In genomic region chr2:122734756-122735155, GRCh38 we compare ENCODE assay signal across 19 cellular contexts.
DNase-seq lines count a peak whose midpoint lies in the region; ATAC-seq and TF ChIP-seq lines count a peak whose summit lies in the region.
"Had no signal": no experiment of that assay in that cellular context is flagged by ENCODE, and none has a peak within 500 bp of the region (broad histone marks: within the 10 kb centered on the region; RNA-seq: fewer than 3 reads in every experiment).

No MANE protein-coding gene starts in this region.

- TF ChIP-seq CTCF in WTC11 (IDR thresholded peaks at IDR 0.05): no peak
- no peak for TF ChIP-seq CTCF in fibroblast of villous mesenchyme (IDR thresholded peaks at IDR 0.05; ENCODE audit: insufficient read depth, low read depth, low read length)
- no peak for TF ChIP-seq CTCF in neural crest cell (conservative IDR thresholded peaks at IDR 0.05)
- TF ChIP-seq CTCF in colonic mucosa (IDR thresholded peaks at IDR 0.05): no peak

- no peaks in the 10 kb centered on the region for H3K4me1 ChIP-seq in colonic mucosa
- H3K4me1 ChIP-seq: sigmoid colon, suprapubic skin had no signal

- H3K4me3 ChIP-seq in fibroblast of villous mesenchyme (ENCODE audit: low read depth, low read length) (no peak overlapping the region), colonic mucosa (no peak overlapping the region)
- H3K4me3 ChIP-seq: GM12878, sigmoid colon, suprapubic skin had no signal

- POLR2A ChIA-PET in WTC11 (lab: Charles Lee): interaction anchor here (1.2 kb wide), 1 partner anchor 74 kb away, joined by 4 read pairs; no protein-coding TSS in a partner anchor

- intact Hi-C loops in colonic mucosa (cut with DNase I): no loop called here

- no peak overlapping the region for H3K9ac ChIP-seq in colonic mucosa (ENCODE audit: low read depth in 2 of 2, low read length in 2 of 2)

- H3K36me3 ChIP-seq in colonic mucosa: no peaks in the 10 kb centered on the region
- H3K36me3 ChIP-seq: sigmoid colon, suprapubic skin had no signal

- H3K4me1 Mint-ChIP-seq in WTC11: peaks cover 68% of the 10 kb centered on the region
- peaks cover 21% of the 10 kb centered on the region for H3K4me1 Mint-ChIP-seq in neural crest cell
- H3K4me1 Mint-ChIP-seq: memory B cell, T-cell had no signal

- H3K9me3 ChIP-seq in colonic mucosa: no peaks in the 10 kb centered on the region
- H3K9me3 ChIP-seq: sigmoid colon, suprapubic skin had no signal

- no peaks in the 10 kb centered on the region for H3K27me3 ChIP-seq in colonic mucosa
- H3K27me3 ChIP-seq: sigmoid colon, suprapubic skin had no signal

- DNase-seq in ELR (ENCODE audit: low read depth) (peak; percentile 56), WTC11 (ENCODE audit: low spot score) (peak; percentile 56), fibroblast of villous mesenchyme (ENCODE audit: low read depth) (peak; percentile 6), neural crest cell (ENCODE audit: low read depth, low spot score) (no peak), colonic mucosa (no peak), ecto neural progenitor cell (ENCODE audit: low spot score) (no peak)
- DNase-seq: activated CD8-positive, alpha-beta memory T cell treated with anti-CD3 and anti-CD28 coated beads for 24 hours; anterior cingulate cortex; NCI-H1436 treated with DMSO at 0.1 percent for 48 hours; sigmoid colon; stimulated activated CD4-positive, alpha-beta T cell treated with anti-CD3 and anti-CD28 coated beads, Interleukin-4, amount 100 ng/mL, for 1 hour; T-cell had no signal

- H3K27ac ChIP-seq in colonic mucosa: no peak overlapping the region
- H3K27ac ChIP-seq: sigmoid colon, suprapubic skin, VCaP had no signal

- CTCF ChIA-PET in WTC11 (lab: Charles Lee): no interaction called here

- H3K9me3 Mint-ChIP-seq in WTC11: peaks cover 28% of the 10 kb centered on the region
- H3K9me3 Mint-ChIP-seq in neural crest cell: peaks cover 6% of the 10 kb centered on the region

- ATAC-seq in WTC11 (peak; percentile 98), GM21447 (IDR thresholded peaks at IDR 0.05; ENCODE audit: unreplicated experiment) (no peak), HG03571 (IDR thresholded peaks at IDR 0.05; ENCODE audit: unreplicated experiment) (no peak)
- ATAC-seq: GM12878, T-cell had no signal

- H3K27ac Mint-ChIP-seq in WTC11: peak overlapping the region; percentile 97
- peak overlapping the region; percentile 78 for H3K27ac Mint-ChIP-seq in neural crest cell (ENCODE audit: unreplicated experiment)
- H3K27ac Mint-ChIP-seq: activated T-helper 2 cell treated with anti-CD3 and anti-CD28 coated beads, Interferon-gamma antibody, Interleukin-2, Interleukin-4, amounts not matched to agents 10 μg/mL and 5 μg/mL and 100 μg/mL, durations not matched to agents 14 hours and 24 hours and 36 hours; memory B cell; T-cell had no signal

- H3K36me3 Mint-ChIP-seq in WTC11: peaks cover 31% of the 10 kb centered on the region
- H3K36me3 Mint-ChIP-seq in neural crest cell (ENCODE audit: low read depth): peaks cover 2% of the 10 kb centered on the region
- H3K36me3 Mint-ChIP-seq: memory B cell, T-cell had no signal

- no peaks in the 10 kb centered on the region for H3K27me3 Mint-ChIP-seq in WTC11 (ENCODE audit: low read depth)
- no peaks in the 10 kb centered on the region for H3K27me3 Mint-ChIP-seq in neural crest cell (ENCODE audit: low read depth)
- H3K27me3 Mint-ChIP-seq: memory B cell, T-cell had no signal

- H3K4me3 Mint-ChIP-seq in WTC11: no peak overlapping the region
- H3K4me3 Mint-ChIP-seq in neural crest cell: no peak overlapping the region
- H3K4me3 Mint-ChIP-seq: memory B cell, T-cell had no signal

TF ChIP-seq in WTC11, 78 proteins besides CTCF, POLR2A, EP300 and RAD21:
- TF ChIP-seq SMAD3 (CRISPR knock-in tag; IDR thresholded peaks at IDR 0.05; ENCODE audit: borderline replicate concordance): 0 out of 2 replicates have a peak, but pooled peaks have one; percentile 25
- TF ChIP-seq MAX (CRISPR knock-in tag; IDR thresholded peaks at IDR 0.05): 0 out of 2 replicates have a peak, but pooled peaks have one; percentile 25
- no peak for TF ChIP-seq E2F4 (CRISPR knock-in tag; IDR thresholded peaks at IDR 0.05; ENCODE audit: borderline replicate concordance, low read depth)
- no peak for TF ChIP-seq GTF2I (CRISPR knock-in tag; conservative IDR thresholded peaks at IDR 0.05)
- TF ChIP-seq CREM (CRISPR knock-in tag; IDR thresholded peaks at IDR 0.05): no peak
- TF ChIP-seq, protein P1, sequence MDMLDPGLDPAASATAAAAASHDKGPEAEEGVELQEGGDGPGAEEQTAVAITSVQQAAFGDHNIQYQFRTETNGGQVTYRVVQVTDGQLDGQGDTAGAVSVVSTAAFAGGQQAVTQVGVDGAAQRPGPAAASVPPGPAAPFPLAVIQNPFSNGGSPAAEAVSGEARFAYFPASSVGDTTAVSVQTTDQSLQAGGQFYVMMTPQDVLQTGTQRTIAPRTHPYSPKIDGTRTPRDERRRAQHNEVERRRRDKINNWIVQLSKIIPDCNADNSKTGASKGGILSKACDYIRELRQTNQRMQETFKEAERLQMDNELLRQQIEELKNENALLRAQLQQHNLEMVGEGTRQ (CRISPR knock-in tag; IDR thresholded peaks at IDR 0.05): 0 out of 2 replicates have a peak, but pooled peaks have one; percentile 18
- TF ChIP-seq ZNF281 (CRISPR knock-in tag; IDR thresholded peaks at IDR 0.05): peak; percentile 94
- peak; percentile 67; the same call in 1 of the 2 replicates for TF ChIP-seq TEAD1 (CRISPR knock-in tag; IDR thresholded peaks at IDR 0.05)
- TF ChIP-seq SP1 (CRISPR knock-in tag; conservative IDR thresholded peaks at IDR 0.05): peak; percentile 36; the same call in 1 of the 2 replicates
- TF ChIP-seq ETV6 (CRISPR knock-in tag; IDR thresholded peaks at IDR 0.05): 0 out of 2 replicates have a peak, but pooled peaks have one; percentile 28

Comparison
In these comparisons a context has a peak if more than half of its experiments do, and no peak if none do; other contexts are left out.
1. DNase-seq: peak in ELR (single experiment), WTC11 (single experiment) and fibroblast of villous mesenchyme (single experiment); none in neural crest cell (single experiment), colonic mucosa (single experiment) and ecto neural progenitor cell (single experiment).